In genomic region chr15:83282859-83283812, GRCh38 we compare ENCODE assay signal across 9 cellular contexts. TPM values are rescaled to one million over a fixed set of nuclear protein-coding genes. Genes with fewer than 3 reads are reported as not detected.
A peak's percentile ranks its signal among the peaks of the same experiment; 100 is the strongest.
DNase-seq lines count a peak whose midpoint lies in the region; ATAC-seq, FAIRE-seq and TF ChIP-seq lines count a peak whose summit lies in the region.
"Had no signal": no experiment of that assay in that cellular context is flagged by ENCODE, and none has a peak within 500 bp of the region (broad histone marks: within the 10 kb centered on the region; RNA-seq: fewer than 3 reads in every experiment).

No MANE protein-coding gene starts in this region.

- H3K27me3 ChIP-seq in bronchial epithelial cell (ENCODE audit: control insufficient read depth, insufficient read depth, low read length): no peaks in the 10 kb centered on the region
- peaks cover 0 to 52% of the 10 kb centered on the region in 2 donors for H3K27me3 ChIP-seq in tibial artery

- H3K27ac Mint-ChIP-seq in activated CD4-positive, alpha-beta memory T cell treated with anti-CD3 and anti-CD28 coated beads for 36 hours: no peak overlapping the region
- H3K27ac Mint-ChIP-seq in activated CD4-positive, alpha-beta memory T cell treated with anti-CD3 and anti-CD28 coated beads, Interleukin-2, amount 10 ng/mL, durations not matched to agents 7 days and 5 days: no peak overlapping the region

- peak overlapping the region; percentile 46 for H3K4me3 Mint-ChIP-seq in activated CD4-positive, alpha-beta memory T cell treated with anti-CD3 and anti-CD28 coated beads for 36 hours
- no peak overlapping the region for H3K4me3 Mint-ChIP-seq in activated CD4-positive, alpha-beta memory T cell treated with anti-CD3 and anti-CD28 coated beads, Interleukin-2, amount 10 ng/mL, durations not matched to agents 7 days and 5 days

- peaks cover 53% of the 10 kb centered on the region for H3K27me3 Mint-ChIP-seq in activated CD4-positive, alpha-beta memory T cell treated with anti-CD3 and anti-CD28 coated beads for 36 hours
- H3K27me3 Mint-ChIP-seq in activated CD4-positive, alpha-beta memory T cell treated with anti-CD3 and anti-CD28 coated beads, Interleukin-2, amount 10 ng/mL, durations not matched to agents 7 days and 5 days: peaks cover 74% of the 10 kb centered on the region

- H3K36me3 Mint-ChIP-seq in activated CD4-positive, alpha-beta memory T cell treated with anti-CD3 and anti-CD28 coated beads for 36 hours: no peaks in the 10 kb centered on the region
- no peaks in the 10 kb centered on the region for H3K36me3 Mint-ChIP-seq in activated CD4-positive, alpha-beta memory T cell treated with anti-CD3 and anti-CD28 coated beads, Interleukin-2, amount 10 ng/mL, durations not matched to agents 7 days and 5 days (ENCODE audit: low read depth)

- H3K4me1 Mint-ChIP-seq in activated CD4-positive, alpha-beta memory T cell treated with anti-CD3 and anti-CD28 coated beads for 36 hours (ENCODE audit: low read depth): peaks cover 10% of the 10 kb centered on the region
- H3K4me1 Mint-ChIP-seq in activated CD4-positive, alpha-beta memory T cell treated with anti-CD3 and anti-CD28 coated beads, Interleukin-2, amount 10 ng/mL, durations not matched to agents 7 days and 5 days: peaks cover 3% of the 10 kb centered on the region

- H3K4me1 ChIP-seq in tibial artery: peaks cover 0 to 21% (median 17%) of the 10 kb centered on the region in 4 donors

- H3K36me3 ChIP-seq in bronchial epithelial cell (ENCODE audit: control insufficient read depth, insufficient read depth, low read length) (peaks cover 4% of the 10 kb centered on the region), tibial artery (no peaks in the 10 kb centered on the region)

- no peak for DNase-seq in activated CD4-positive, alpha-beta memory T cell treated with anti-CD3 and anti-CD28 coated beads for 36 hours
- no peak for DNase-seq in activated CD4-positive, alpha-beta memory T cell treated with anti-CD3 and anti-CD28 coated beads, Interleukin-2, amount 10 ng/mL, durations not matched to agents 7 days and 5 days
- DNase-seq in bronchial epithelial cell (ENCODE audit: low read depth) (no peak), kidney tubule cell (ENCODE audit: low spot score) (peak; percentile 51), tibial artery (no peak), GM12891 (ENCODE audit: insufficient read length, low spot score) (no peak)
- DNase-seq: DND-41 had no signal

- ATAC-seq in GM21390 (IDR thresholded peaks at IDR 0.05; ENCODE audit: unreplicated experiment) (no peak), HG02884 (IDR thresholded peaks at IDR 0.05; ENCODE audit: unreplicated experiment) (no peak)

- TF ChIP-seq CTCF in bronchial epithelial cell (IDR thresholded peaks at IDR 0.05; ENCODE audit: insufficient read depth, low read length, severe bottlenecking) (no peak), tibial artery (IDR thresholded peaks at IDR 0.05) (no peak)

- intact Hi-C loops in activated CD4-positive, alpha-beta memory T cell treated with anti-CD3 and anti-CD28 coated beads for 36 hours (cut with micrococcal nuclease): no loop called here
- intact Hi-C loops in tibial artery (cut with DNase I; ENCODE audit: low total_unique reads): no loop called here

- FAIRE-seq in bronchial epithelial cell (lab: Jason Lieb, UNC): no peak
- FAIRE-seq in GM12891 (lab: Jason Lieb, UNC): no peak

- no peaks in the 10 kb centered on the region for H3K9me3 Mint-ChIP-seq in activated CD4-positive, alpha-beta memory T cell treated with anti-CD3 and anti-CD28 coated beads for 36 hours
- no peaks in the 10 kb centered on the region for H3K9me3 Mint-ChIP-seq in activated CD4-positive, alpha-beta memory T cell treated with anti-CD3 and anti-CD28 coated beads, Interleukin-2, amount 10 ng/mL, durations not matched to agents 7 days and 5 days

- H3K4me3 ChIP-seq in bronchial epithelial cell (ENCODE audit: low read depth, low read length): peak overlapping the region; percentile 73
- peak overlapping the region; percentile 13 to 47 for H3K4me3 ChIP-seq in tibial artery

- POLR2A ChIA-PET in activated CD4-positive, alpha-beta memory T cell treated with anti-CD3 and anti-CD28 coated beads for 36 hours (lab: Charles Lee): interaction anchor here (0.7 kb wide), 1 partner anchor 58 kb away, joined by 3 read pairs; no protein-coding TSS in a partner anchor
- POLR2A ChIA-PET in activated CD4-positive, alpha-beta memory T cell treated with anti-CD3 and anti-CD28 coated beads, Interleukin-2, amount 10 ng/mL, durations not matched to agents 7 days and 5 days (lab: Charles Lee): interaction anchor here (1.1 kb wide), 1 partner anchor 14 kb away, joined by 3 read pairs; no protein-coding TSS in a partner anchor

- no peak for TF ChIP-seq POLR2A in GM12891 (IDR thresholded peaks at IDR 0.05; ENCODE audit: low read depth, low read length)

- CTCF ChIA-PET in activated CD4-positive, alpha-beta memory T cell treated with anti-CD3 and anti-CD28 coated beads for 36 hours (lab: Charles Lee): no interaction called here
- CTCF ChIA-PET in activated CD4-positive, alpha-beta memory T cell treated with anti-CD3 and anti-CD28 coated beads, Interleukin-2, amount 10 ng/mL, durations not matched to agents 7 days and 5 days (lab: Charles Lee): no interaction called here

- no peaks in the 10 kb centered on the region for H3K9me3 ChIP-seq in tibial artery

- no peak overlapping the region for H3K27ac ChIP-seq in tibial artery

TF ChIP-seq in GM12891, 5 proteins besides CTCF, POLR2A, EP300 and RAD21:
- no peak for TF ChIP-seq PAX5 (IDR thresholded peaks at IDR 0.05; ENCODE audit: insufficient read depth, low read length, severe bottlenecking)
- no peak for TF ChIP-seq POLR2AphosphoS5 (IDR thresholded peaks at IDR 0.05; ENCODE audit: low read depth, low read length)
- TF ChIP-seq TAF1 (IDR thresholded peaks at IDR 0.05; ENCODE audit: low read depth, low read length): no peak
- no peak for TF ChIP-seq SPI1 (IDR thresholded peaks at IDR 0.05; ENCODE audit: low read depth, low read length)
- no peak for TF ChIP-seq POU2F2 (IDR thresholded peaks at IDR 0.05; ENCODE audit: low read depth, low read length)

RNA-seq across cellular contexts. Expression of gene BNC1, which starts 1.3 kb away (rescaled TPM):
- not detected for total RNA-seq in activated CD4-positive, alpha-beta memory T cell treated with anti-CD3 and anti-CD28 coated beads for 36 hours
- not detected for total RNA-seq in activated CD4-positive, alpha-beta memory T cell treated with anti-CD3 and anti-CD28 coated beads, Interleukin-2, amount 10 ng/mL, durations not matched to agents 7 days and 5 days
- total RNA-seq in bronchial epithelial cell: 37.6 and 74.2 TPM in 2 replicates
- polyA plus RNA-seq in GM12891 (2012; ENCODE audit: low read depth, missing spikeins): not detected

Comparison
In these comparisons a context has a peak if more than half of its experiments do, and no peak if none do; other contexts are left out.
1. RNA of gene BNC1, which starts 1.3 kb away (total RNA-seq): 37.6 to 74.2 TPM in bronchial epithelial cell; not detected in activated CD4-positive, alpha-beta memory T cell treated with anti-CD3 and anti-CD28 coated beads for 36 hours and not detected in activated CD4-positive, alpha-beta memory T cell treated with anti-CD3 and anti-CD28 coated beads, Interleukin-2, amount 10 ng/mL, durations not matched to agents 7 days and 5 days; every median in the first group is over 10 times any median in the second.